19 cellular contexts compared by ENCODE assay signal in the genomic region with DNA sequence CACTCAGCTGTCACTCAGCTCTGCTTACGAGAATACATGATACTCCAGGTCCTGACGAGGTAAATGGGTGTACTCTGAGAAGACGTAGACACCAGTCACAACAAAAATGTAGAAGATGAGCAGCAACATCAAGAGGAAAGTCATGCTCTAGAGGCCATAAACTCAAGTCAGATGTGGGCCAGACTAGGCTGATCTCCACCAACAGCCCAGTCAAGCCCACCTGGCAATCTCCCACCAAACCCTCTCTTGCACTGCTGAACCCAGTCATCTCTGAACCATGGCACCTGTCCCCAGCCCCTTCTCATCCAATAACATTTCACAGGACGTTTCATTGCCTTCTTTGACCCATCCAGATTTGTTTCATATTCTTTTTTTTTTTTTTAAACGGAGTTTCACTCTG. TPM values are rescaled to one million over a fixed set of nuclear protein-coding genes. Genes with fewer than 3 reads are reported as not detected.
DNase-seq lines count a peak whose midpoint lies in the region; ATAC-seq, FAIRE-seq and TF ChIP-seq lines count a peak whose summit lies in the region.
"Had no signal": no experiment of that assay in that cellular context is flagged by ENCODE, and none has a peak within 500 bp of the region (broad histone marks: within the 10 kb centered on the region; RNA-seq: fewer than 3 reads in every experiment).

No MANE protein-coding gene starts in this region.

- no peaks in the 10 kb centered on the region for H3K27me3 ChIP-seq in left lung
- H3K27me3 ChIP-seq: sigmoid colon, uterus had no signal

- no peak for FAIRE-seq in GM12892 (lab: Jason Lieb, UNC)

- H3K27ac Mint-ChIP-seq in activated B cell treated with CpG ODN at 0.5 μM for 24 hours = no peak overlapping the region
- H3K27ac Mint-ChIP-seq: activated naive CD4-positive, alpha-beta T cell treated with anti-CD3 and anti-CD28 coated beads, Interleukin-2, amount 50 U/mL, for 72 hours; effector memory CD8-positive, alpha-beta T cell; stimulated activated naive B cell treated with anti-CD40 and anti-IgM and Interleukin-4, amounts not matched to agents 10 μg/mL and 1 μg/mL and 100 μg/mL, for 72 hours had no signal

- intact Hi-C loops in activated B cell treated with CpG ODN at 0.5 μM for 24 hours (cut with micrococcal nuclease) (no loop called here), left lung (cut with DNase I) (no loop called here)

- DNase-seq in activated B cell treated with CpG ODN at 0.5 μM for 24 hours (no peak), GM12892 (ENCODE audit: insufficient read length) (no peak), T-helper 1 cell (no peak), left lung (no peak)
- DNase-seq: activated CD8-positive, alpha-beta memory T cell treated with anti-CD3 and anti-CD28 coated beads, Interleukin-2, amount 50 U/mL, for 4 hours; DMS79; effector memory CD8-positive, alpha-beta T cell; lower lobe of right lung; NCI-H1092; sigmoid colon; SK-N-SH; stimulated activated naive B cell treated with anti-CD40 and anti-IgM and Interleukin-4, amounts not matched to agents 10 μg/mL and 1 μg/mL and 100 μg/mL, for 72 hours; uterus had no signal

- POLR2A ChIA-PET in activated B cell treated with CpG ODN at 0.5 μM for 24 hours (lab: Charles Lee) = interaction anchor here (0.7 kb wide), 1 partner anchor 14 kb away, joined by 9 read pairs; no protein-coding TSS in a partner anchor

- no peaks in the 10 kb centered on the region for H3K4me1 ChIP-seq in left lung
- H3K4me1 ChIP-seq: lower lobe of right lung, sigmoid colon, uterus had no signal

- H3K4me1 Mint-ChIP-seq in activated B cell treated with CpG ODN at 0.5 μM for 24 hours = peaks cover 8% of the 10 kb centered on the region

- no peak overlapping the region for H3K27ac ChIP-seq in left lung
- H3K27ac ChIP-seq: C4-2B, lower lobe of right lung, sigmoid colon, uterus had no signal

- TF ChIP-seq CTCF in activated B cell treated with CpG ODN at 0.5 μM for 24 hours (IDR thresholded peaks at IDR 0.05) (no peak), left lung (IDR thresholded peaks at IDR 0.05) (no peak)

- no peak overlapping the region for H3K4me3 ChIP-seq in left lung
- H3K4me3 ChIP-seq: lower lobe of right lung, sigmoid colon, uterus had no signal

- peak overlapping the region; percentile 48 for H3K4me3 Mint-ChIP-seq in activated B cell treated with CpG ODN at 0.5 μM for 24 hours
- H3K4me3 Mint-ChIP-seq: effector memory CD8-positive, alpha-beta T cell; stimulated activated naive B cell treated with anti-CD40 and anti-IgM and Interleukin-4, amounts not matched to agents 10 μg/mL and 1 μg/mL and 100 μg/mL, for 72 hours had no signal

- H3K36me3 Mint-ChIP-seq in activated B cell treated with CpG ODN at 0.5 μM for 24 hours (ENCODE audit: low read depth) = no peaks in the 10 kb centered on the region
- H3K36me3 Mint-ChIP-seq: activated naive CD4-positive, alpha-beta T cell treated with anti-CD3 and anti-CD28 coated beads, Interleukin-2, amount 50 U/mL, for 72 hours; stimulated activated naive B cell treated with anti-CD40 and anti-IgM and Interleukin-4, amounts not matched to agents 10 μg/mL and 1 μg/mL and 100 μg/mL, for 72 hours had no signal

- no peaks in the 10 kb centered on the region for H3K9me3 ChIP-seq in left lung
- H3K9me3 ChIP-seq: lower lobe of right lung, sigmoid colon, SK-N-SH, uterus had no signal

- CTCF ChIA-PET in activated B cell treated with CpG ODN at 0.5 μM for 24 hours (lab: Charles Lee) = no interaction called here

- ATAC-seq in GM18520 (IDR thresholded peaks at IDR 0.05; ENCODE audit: unreplicated experiment) (peak; percentile 34), GM19463 (IDR thresholded peaks at IDR 0.05; ENCODE audit: unreplicated experiment) (peak; percentile 35), HG02885 (IDR thresholded peaks at IDR 0.05; ENCODE audit: poor library complexity, unreplicated experiment) (peak; percentile 48), activated B cell treated with CpG ODN at 0.5 μM for 24 hours (ENCODE audit: low read depth) (peak; percentile 40), left lung (no peak)
- ATAC-seq: effector memory CD8-positive, alpha-beta T cell; lower lobe of right lung; stimulated activated naive B cell treated with anti-CD40 and anti-IgM and Interleukin-4, amounts not matched to agents 10 μg/mL and 1 μg/mL and 100 μg/mL, for 72 hours had no signal

- H3K27me3 Mint-ChIP-seq in activated B cell treated with CpG ODN at 0.5 μM for 24 hours = no peaks in the 10 kb centered on the region
- H3K27me3 Mint-ChIP-seq: stimulated activated naive B cell treated with anti-CD40 and anti-IgM and Interleukin-4, amounts not matched to agents 10 μg/mL and 1 μg/mL and 100 μg/mL, for 72 hours had no signal

- no peaks in the 10 kb centered on the region for H3K36me3 ChIP-seq in left lung
- H3K36me3 ChIP-seq: lower lobe of right lung, sigmoid colon, uterus had no signal

- H3K9me3 Mint-ChIP-seq in activated B cell treated with CpG ODN at 0.5 μM for 24 hours = no peaks in the 10 kb centered on the region
- H3K9me3 Mint-ChIP-seq: activated naive CD4-positive, alpha-beta T cell treated with anti-CD3 and anti-CD28 coated beads, Interleukin-2, amount 50 U/mL, for 72 hours; effector memory CD8-positive, alpha-beta T cell; stimulated activated naive B cell treated with anti-CD40 and anti-IgM and Interleukin-4, amounts not matched to agents 10 μg/mL and 1 μg/mL and 100 μg/mL, for 72 hours had no signal

- TF ChIP-seq POLR2A in GM12892 (IDR thresholded peaks at IDR 0.05; ENCODE audit: low read depth, low read length) = no peak

RNA-seq across cellular contexts. Expression of gene PDIA3, which starts 10.8 kb away (rescaled TPM):
- total RNA-seq in activated B cell treated with CpG ODN at 0.5 μM for 24 hours (179 and 194 TPM in 2 replicates), left lung (100 to 1,000 TPM; 518 to 633 TPM)
- 206 TPM for polyA plus RNA-seq in GM12892 (2012; ENCODE audit: missing spikeins)

RNA-seq across cellular contexts. Expression of gene ELL3, which starts 41.4 kb away (rescaled TPM):
- total RNA-seq in activated B cell treated with CpG ODN at 0.5 μM for 24 hours (95.5 and 108 TPM in 2 replicates), left lung (10 to 100 TPM in 1 of 2 donors, 1 to 10 TPM in 1; 4.4 to 14.5 TPM)
- polyA plus RNA-seq in GM12892 (2012; ENCODE audit: missing spikeins) = 13.4 TPM

RNA-seq across cellular contexts. Expression of gene CKMT1A, which starts 41.7 kb away (rescaled TPM):
- total RNA-seq in activated B cell treated with CpG ODN at 0.5 μM for 24 hours (not detected in 2 replicates), left lung (10 to 100 TPM in 1 of 2 donors, 1 to 10 TPM in 1; 6.2 to 16.8 TPM)
- polyA plus RNA-seq in GM12892 (2012; ENCODE audit: missing spikeins) = not detected
- total RNA-seq: activated naive CD4-positive, alpha-beta T cell treated with anti-CD3 and anti-CD28 coated beads, Interleukin-2, amount 50 U/mL, for 72 hours; fibroblast of villous mesenchyme; uterus had no signal

RNA-seq across cellular contexts. Expression of gene SERF2, which starts 56.7 kb away (rescaled TPM):
- 601 and 656 TPM in 2 replicates for total RNA-seq in activated B cell treated with CpG ODN at 0.5 μM for 24 hours
- polyA plus RNA-seq in GM12892 (2012; ENCODE audit: missing spikeins) = 955 TPM
- 1,000 to 10,000 TPM in 1 of 2 donors, 100 to 1,000 TPM in 1; 930 to 1,311 TPM for total RNA-seq in left lung
